Comparison of ENCODE assay signal across 14 cellular contexts in the genomic region with DNA sequence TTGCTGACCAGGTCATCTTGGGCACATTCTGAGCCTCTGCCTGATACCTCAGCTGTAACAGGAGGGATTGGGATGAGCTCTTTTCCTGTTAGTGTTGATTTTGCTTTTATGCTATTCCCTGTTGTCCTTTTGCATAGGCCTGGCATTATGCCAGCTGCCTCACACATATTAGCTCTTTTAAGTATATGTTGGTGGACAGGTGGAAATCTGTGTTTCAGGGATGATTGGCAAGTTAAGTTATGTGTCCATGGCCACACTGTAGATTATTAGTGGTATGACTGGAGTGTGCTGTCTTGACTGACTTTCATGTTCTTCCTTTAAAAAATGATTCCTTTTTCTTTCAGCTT.
"Had no signal": no experiment of that assay in that cellular context is flagged by ENCODE, and none has a peak within 500 bp of the region (broad histone marks: within the 10 kb centered on the region; RNA-seq: fewer than 3 reads in every experiment).

No MANE protein-coding gene starts in this region.

- H3K27me3 ChIP-seq: ascending aorta, tibial artery had no signal

- H3K4me3 ChIP-seq: ascending aorta, tibial artery had no signal

- H3K27ac ChIP-seq: ascending aorta, tibial artery had no signal

- H3K9me3 ChIP-seq: ascending aorta, tibial artery had no signal

- FAIRE-seq: bronchial epithelial cell, urothelium cell line had no signal

- H3K4me1 ChIP-seq: ascending aorta had no signal

- DNase-seq: activated B cell treated with CpG ODN at 0.5 μM for 24 hours; activated CD4-positive, alpha-beta T cell treated with anti-CD3 and anti-CD28 coated beads for 4 hours; activated CD8-positive, alpha-beta T cell treated with anti-CD3 and anti-CD28 coated beads for 36 hours; activated naive CD4-positive, alpha-beta T cell treated with anti-CD3 and anti-CD28 coated beads, Interleukin-2, amount 50 U/mL, for 16 hours; activated T-cell treated with anti-CD3 and anti-CD28 coated beads, Interleukin-2, amount 50 U/mL, for 24 hours; effector memory CD8-positive, alpha-beta T cell; kidney glomerular epithelial cell; occipital lobe; stimulated activated CD4-positive, alpha-beta T cell treated with anti-CD3 and anti-CD28 coated beads, Interleukin-2, amount 100 ng/mL, for 24 hours; stimulated activated naive CD8-positive, alpha-beta T cell treated with anti-CD3 and anti-CD28 coated beads, Interleukin-15, Interleukin-2, amounts not matched to agents 100 U/mL and 50 U/mL, for 24 hours; tibial artery had no signal
